Comparison of ENCODE assay signal across 8 cellular contexts in genomic region chr13:31200636-31200970, GRCh38. TPM values are rescaled to one million over a fixed set of nuclear protein-coding genes. Genes with fewer than 3 reads are reported as not detected.
DNase-seq lines count a peak whose midpoint lies in the region; ATAC-seq and TF ChIP-seq lines count a peak whose summit lies in the region.

No MANE protein-coding gene starts in this region.

- intact Hi-C loops in ascending aorta (cut with DNase I): loop anchor here (1.0 to 10.0 kb wide), 2 partner anchors 38 to 544 kb away; no protein-coding TSS in a partner anchor
- intact Hi-C loops in spleen (cut with DNase I; ENCODE audit: low total_unique reads): no loop called here

- DNase-seq in RKO (ENCODE audit: low spot score) (peak; percentile 36), ascending aorta (ENCODE audit: low spot score in 2 of 2) (peak in 1 of 2 donors; percentile 74), spleen (peak; percentile 93), NCI-H128 (lab: John Stamatoyannopoulos, UW; ENCODE audit: unreplicated experiment) (no peak)

- ATAC-seq in GM18861 (IDR thresholded peaks at IDR 0.05; ENCODE audit: unreplicated experiment): peak; percentile 16
- ATAC-seq in HG03095 (IDR thresholded peaks at IDR 0.05; ENCODE audit: unreplicated experiment): peak; percentile 24

- no peak for TF ChIP-seq POLR2A in spleen (IDR thresholded peaks at IDR 0.05)

- H3K4me1 ChIP-seq in ascending aorta: peaks cover 5 to 15% of the 10 kb centered on the region in 2 donors
- H3K4me1 ChIP-seq in iPS-15b (ENCODE audit: control insufficient read depth, insufficient read depth, low read length): no peaks in the 10 kb centered on the region
- H3K4me1 ChIP-seq in spleen: peaks cover 9 to 35% (median 23%) of the 10 kb centered on the region in 6 donors

- H3K9me3 ChIP-seq in ascending aorta (no peaks in the 10 kb centered on the region), iPS-15b (ENCODE audit: control insufficient read depth, insufficient read depth, low read length) (no peaks in the 10 kb centered on the region), spleen (no peaks in the 10 kb centered on the region)

- peak overlapping the region; percentile 90 for H3K27ac ChIP-seq in 22Rv1
- peak overlapping the region; percentile 88 to 100 for H3K27ac ChIP-seq in ascending aorta
- H3K27ac ChIP-seq in spleen: peak overlapping the region; percentile 89 to 99 (median 97)

- TF ChIP-seq CTCF in 22Rv1 (IDR thresholded peaks at IDR 0.05) (no peak), ascending aorta (IDR thresholded peaks at IDR 0.05) (no peak), spleen (IDR thresholded peaks at IDR 0.05 in 8 of 11, conservative IDR thresholded peaks at IDR 0.05 in 3 of 11) (no peak)

- H3K36me3 ChIP-seq in ascending aorta: no peaks in the 10 kb centered on the region
- H3K36me3 ChIP-seq in iPS-15b (ENCODE audit: control insufficient read depth, insufficient read depth, low read length): no peaks in the 10 kb centered on the region
- H3K36me3 ChIP-seq in spleen: no peaks in the 10 kb centered on the region

- peak overlapping the region; percentile 88 to 97 for H3K4me3 ChIP-seq in ascending aorta
- peak overlapping the region; percentile 52 for H3K4me3 ChIP-seq in iPS-15b (ENCODE audit: low read depth, low read length)
- H3K4me3 ChIP-seq in spleen: peak overlapping the region; percentile 63 to 93 (median 68)

- 0 to 2% (median 0%) methylated on average over 32 to 34 of the region's 34 CpGs for WGBS in spleen, 5 donors

- no peaks in the 10 kb centered on the region for H3K27me3 ChIP-seq in ascending aorta
- H3K27me3 ChIP-seq in iPS-15b (ENCODE audit: control insufficient read depth, insufficient read depth, low read length): peaks cover 9% of the 10 kb centered on the region
- H3K27me3 ChIP-seq in spleen (replicated peaks in 1 of 7): no peaks in the 10 kb centered on the region

- H3K9ac ChIP-seq in iPS-15b (ENCODE audit: low read depth, low read length): no peak overlapping the region

RNA-seq across cellular contexts. Expression of gene B3GLCT, which starts 0.8 kb away (rescaled TPM):
- total RNA-seq in ascending aorta (8.8 TPM), spleen (1 to 10 TPM; 4.2 to 9.2 (median 6.0) TPM)
- polyA plus RNA-seq in spleen: 1 to 10 TPM; 2.0 to 2.4 (median 2.2) TPM

RNA-seq across cellular contexts. Expression of gene HSPH1, which starts 38.9 kb away (rescaled TPM):
- 20.6 TPM for total RNA-seq in ascending aorta
- total RNA-seq in spleen: 100 to 1,000 TPM in 1 of 7 donors, 10 to 100 TPM in 6; 25.6 to 118 (median 39.2) TPM
- 10 to 100 TPM; 22.1 to 30.0 (median 25.8) TPM for polyA plus RNA-seq in spleen
